22 cellular contexts compared by ENCODE assay signal in genomic region chr3:73442152-73442551, GRCh38.
A peak's percentile ranks its signal among the peaks of the same experiment; 100 is the strongest.
DNase-seq lines count a peak whose midpoint lies in the region; ATAC-seq, FAIRE-seq and TF ChIP-seq lines count a peak whose summit lies in the region.
"Had no signal": no experiment of that assay in that cellular context is flagged by ENCODE, and none has a peak within 500 bp of the region (broad histone marks: within the 10 kb centered on the region; RNA-seq: fewer than 3 reads in every experiment).

No MANE protein-coding gene starts in this region.

- H2AFZ ChIP-seq in astrocyte (ENCODE audit: low read depth, low read length) = no peak overlapping the region

- H3K4me3 Mint-ChIP-seq in astrocyte (ENCODE audit: unreplicated experiment) (no peak overlapping the region), chondrocyte (ENCODE audit: unreplicated experiment) (no peak overlapping the region)
- no peak overlapping the region for H3K4me3 Mint-ChIP-seq in stimulated activated effector memory CD8-positive, alpha-beta T cell treated with anti-CD3 and anti-CD28 coated beads, Interleukin-12 subunit alpha, Interleukin-12 subunit beta, amount 100 ng/mL, for 72 hours
- H3K4me3 Mint-ChIP-seq: B cell; CD4-positive, CD25-positive, alpha-beta regulatory T cell; CD8-positive, alpha-beta T cell; HFFc6 had no signal

- H3K4me1 Mint-ChIP-seq in astrocyte (ENCODE audit: low read depth, unreplicated experiment) (peaks cover 8% of the 10 kb centered on the region), chondrocyte (ENCODE audit: low read depth) (peaks cover 13% of the 10 kb centered on the region)
- no peaks in the 10 kb centered on the region for H3K4me1 Mint-ChIP-seq in stimulated activated effector memory CD8-positive, alpha-beta T cell treated with anti-CD3 and anti-CD28 coated beads, Interleukin-12 subunit alpha, Interleukin-12 subunit beta, amount 100 ng/mL, for 72 hours
- H3K4me1 Mint-ChIP-seq: B cell; CD4-positive, CD25-positive, alpha-beta regulatory T cell had no signal

- H3K79me2 ChIP-seq in astrocyte (ENCODE audit: insufficient read depth, low read length) (no peaks in the 10 kb centered on the region), mesendoderm (ENCODE audit: control insufficient read depth, insufficient read depth, low read length) (no peaks in the 10 kb centered on the region)

- H4K8ac ChIP-seq in mesendoderm (ENCODE audit: low read depth, low read length) = no peak overlapping the region

- no peaks in the 10 kb centered on the region for H3K79me1 ChIP-seq in mesendoderm (ENCODE audit: low read length)

- no peak overlapping the region for H3K27ac Mint-ChIP-seq in astrocyte (ENCODE audit: unreplicated experiment)
- H3K27ac Mint-ChIP-seq in chondrocyte (ENCODE audit: unreplicated experiment) = peak overlapping the region; percentile 57
- no peak overlapping the region for H3K27ac Mint-ChIP-seq in stimulated activated effector memory CD8-positive, alpha-beta T cell treated with anti-CD3 and anti-CD28 coated beads, Interleukin-12 subunit alpha, Interleukin-12 subunit beta, amount 100 ng/mL, for 72 hours
- H3K27ac Mint-ChIP-seq: B cell; CD4-positive, CD25-positive, alpha-beta regulatory T cell; CD8-positive, alpha-beta T cell; HFFc6 had no signal

- no peak overlapping the region for H3K4me2 ChIP-seq in astrocyte (ENCODE audit: low read length)
- no peak overlapping the region for H3K4me2 ChIP-seq in mesendoderm (ENCODE audit: low read length)
- H3K4me2 ChIP-seq: BLaER1 had no signal

- no peak overlapping the region for H3K27ac ChIP-seq in astrocyte (ENCODE audit: low read depth, low read length)
- H3K27ac ChIP-seq in mesendoderm (ENCODE audit: low read depth, low read length) = peak overlapping the region; percentile 27
- H3K27ac ChIP-seq: BLaER1, C4-2B had no signal

- H3K4me1 ChIP-seq in astrocyte (ENCODE audit: insufficient read depth, low read length) = no peaks in the 10 kb centered on the region
- no peaks in the 10 kb centered on the region for H3K4me1 ChIP-seq in mesendoderm (ENCODE audit: control insufficient read depth, low read depth, low read length)
- H3K4me1 ChIP-seq: Caco-2, HAP-1 had no signal

- H3K27me3 Mint-ChIP-seq in astrocyte (ENCODE audit: low read depth, unreplicated experiment) (no peaks in the 10 kb centered on the region), chondrocyte (ENCODE audit: low read depth) (no peaks in the 10 kb centered on the region)
- H3K27me3 Mint-ChIP-seq: CD4-positive, CD25-positive, alpha-beta regulatory T cell had no signal

- no peak overlapping the region for H2AK5ac ChIP-seq in mesendoderm (ENCODE audit: low read length)

- peak; percentile 4 for ATAC-seq in stimulated activated effector memory CD8-positive, alpha-beta T cell treated with anti-CD3 and anti-CD28 coated beads, Interleukin-12 subunit alpha, Interleukin-12 subunit beta, amount 100 ng/mL, for 72 hours
- ATAC-seq in HG03025 (IDR thresholded peaks at IDR 0.05; ENCODE audit: low FRiP score, unreplicated experiment) = no peak
- ATAC-seq: CD8-positive, alpha-beta T cell had no signal

- H2BK120ac ChIP-seq in mesendoderm (ENCODE audit: low read depth, low read length) = no peak overlapping the region

- H2BK15ac ChIP-seq in mesendoderm (replicated peaks; ENCODE audit: low read depth) = no peak overlapping the region

- no peak overlapping the region for H3K23ac ChIP-seq in mesendoderm (ENCODE audit: low read length)

- peak overlapping the region; percentile 23 for H2BK5ac ChIP-seq in mesendoderm (ENCODE audit: low read length)

- no peak overlapping the region for H4K5ac ChIP-seq in mesendoderm (ENCODE audit: low read length)

- no peak overlapping the region for H3K18ac ChIP-seq in mesendoderm (ENCODE audit: low read length)

- H3K9ac ChIP-seq in astrocyte (ENCODE audit: low read length) (no peak overlapping the region), mesendoderm (ENCODE audit: low read length) (no peak overlapping the region)
- H3K9ac ChIP-seq: BLaER1 had no signal

- H3K36me3 Mint-ChIP-seq in astrocyte (ENCODE audit: low read depth, unreplicated experiment) (peaks cover 6% of the 10 kb centered on the region), chondrocyte (ENCODE audit: low read depth) (no peaks in the 10 kb centered on the region)
- H3K36me3 Mint-ChIP-seq in stimulated activated effector memory CD8-positive, alpha-beta T cell treated with anti-CD3 and anti-CD28 coated beads, Interleukin-12 subunit alpha, Interleukin-12 subunit beta, amount 100 ng/mL, for 72 hours = no peaks in the 10 kb centered on the region
- H3K36me3 Mint-ChIP-seq: CD4-positive, CD25-positive, alpha-beta regulatory T cell; CD8-positive, alpha-beta T cell had no signal

- FAIRE-seq in astrocyte (lab: Jason Lieb, UNC) = peak; percentile 67
- no peak for FAIRE-seq in GM19239 (lab: Jason Lieb, UNC)
- FAIRE-seq: G401.6, GM12892, H54 had no signal

- TF ChIP-seq CTCF in astrocyte (IDR thresholded peaks at IDR 0.05; ENCODE audit: insufficient read depth, low read depth, low read length) (no peak), chondrocyte (IDR thresholded peaks at IDR 0.05) (no peak)

- no CpG with 5 or more reads among the region's 6 CpGs for WGBS in mesendoderm (ENCODE audit: extremely low coverage, insufficient coverage, low lambda C conversion rate)

- H3K27me3 ChIP-seq in astrocyte (ENCODE audit: insufficient read depth, low read length) (no peaks in the 10 kb centered on the region), mesendoderm (ENCODE audit: insufficient read depth, low read length, poor library complexity) (no peaks in the 10 kb centered on the region)
- H3K27me3 ChIP-seq: BLaER1 had no signal

- no peak overlapping the region for H3K4me3 ChIP-seq in astrocyte (ENCODE audit: insufficient read depth, low read depth, low read length)
- H3K4me3 ChIP-seq in mesendoderm (ENCODE audit: low read length) = no peak overlapping the region
- H3K4me3 ChIP-seq: BLaER1, HAP-1 had no signal

- H3K9me3 Mint-ChIP-seq in astrocyte (ENCODE audit: unreplicated experiment) (no peaks in the 10 kb centered on the region), chondrocyte (ENCODE audit: low read depth) (no peaks in the 10 kb centered on the region)
- H3K9me3 Mint-ChIP-seq in stimulated activated effector memory CD8-positive, alpha-beta T cell treated with anti-CD3 and anti-CD28 coated beads, Interleukin-12 subunit alpha, Interleukin-12 subunit beta, amount 100 ng/mL, for 72 hours = no peaks in the 10 kb centered on the region
- H3K9me3 Mint-ChIP-seq: CD8-positive, alpha-beta T cell; HFFc6 had no signal

- peak overlapping the region; percentile 22 for H3K56ac ChIP-seq in mesendoderm (ENCODE audit: low read length)

- no peak for DNase-seq in astrocyte (ENCODE audit: low read depth)
- no peak for DNase-seq in chondrocyte (ENCODE audit: low spot score)
- DNase-seq in mesendoderm = peak; percentile 53
- DNase-seq in stimulated activated effector memory CD8-positive, alpha-beta T cell treated with anti-CD3 and anti-CD28 coated beads, Interleukin-12 subunit alpha, Interleukin-12 subunit beta, amount 100 ng/mL, for 72 hours (ENCODE audit: low spot score in 2 of 2) = no peak
- no peak for DNase-seq in AG08395 (ENCODE audit: low spot score)
- DNase-seq in GM19239 (ENCODE audit: insufficient read length, low spot score) = no peak
- no peak for DNase-seq in activated CD4-positive, alpha-beta T cell treated with anti-CD3 and anti-CD28 coated beads, Interleukin-2, amount 50 U/mL, for 4 hours
- DNase-seq: Caco-2; CD4-positive, CD25-positive, alpha-beta regulatory T cell; CD8-positive, alpha-beta T cell; DMS153; DND-41; GOT3; HFFc6 had no signal

- no peak overlapping the region for H3K4ac ChIP-seq in mesendoderm (ENCODE audit: low read depth, low read length)

- peaks cover 1% of the 10 kb centered on the region for H4K20me1 ChIP-seq in astrocyte (ENCODE audit: insufficient read depth, low read length)
- H4K20me1 ChIP-seq: BLaER1 had no signal

- H3K9me3 ChIP-seq in astrocyte (ENCODE audit: insufficient read depth, low read depth, low read length) = no peaks in the 10 kb centered on the region
- H3K9me3 ChIP-seq: BLaER1, Caco-2, HAP-1 had no signal

- H3K36me3 ChIP-seq in astrocyte (ENCODE audit: insufficient read depth, low read length) (no peaks in the 10 kb centered on the region), mesendoderm (ENCODE audit: control insufficient read depth, insufficient read depth, low read length) (no peaks in the 10 kb centered on the region)
- H3K36me3 ChIP-seq: BLaER1, HAP-1 had no signal
